In the genomic region with DNA sequence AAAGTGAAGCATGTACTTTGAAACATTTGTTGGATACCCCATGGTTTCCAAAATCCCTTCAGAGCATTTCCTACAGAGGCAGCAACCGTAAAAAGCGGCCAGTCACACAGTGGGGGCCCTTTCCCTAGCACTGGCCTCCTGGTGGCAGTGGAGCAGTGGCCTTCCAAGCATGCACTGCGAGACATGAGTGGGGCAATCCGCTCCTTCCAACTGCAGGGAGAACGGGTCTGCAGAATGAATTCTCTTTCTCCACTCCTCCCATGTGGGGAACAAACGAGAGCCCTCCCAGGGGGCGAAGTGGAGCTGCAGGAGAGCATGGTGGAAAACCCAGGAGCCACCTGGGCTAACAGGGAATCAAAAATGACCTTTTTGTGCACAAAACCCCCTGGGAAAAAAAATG, we compare ENCODE assay signal across 3 cellular contexts.
A peak's percentile ranks its signal among the peaks of the same experiment; 100 is the strongest.
TF ChIP-seq lines count a peak whose summit lies in the region.

No MANE protein-coding gene starts in this region.

TF ChIP-seq in HEK293, 187 proteins besides CTCF, POLR2A, EP300 and RAD21:
- TF ChIP-seq GLIS1 (tag by site-specific recombination; IDR thresholded peaks at IDR 0.05) (peak; percentile 72), ZIC2 (tag by site-specific recombination; IDR thresholded peaks at IDR 0.05) (peak; percentile 91), ZNF292 (tag by site-specific recombination; IDR thresholded peaks at IDR 0.05; ENCODE audit: borderline replicate concordance, low read depth) (no peak)
- TF ChIP-seq, protein P1, sequence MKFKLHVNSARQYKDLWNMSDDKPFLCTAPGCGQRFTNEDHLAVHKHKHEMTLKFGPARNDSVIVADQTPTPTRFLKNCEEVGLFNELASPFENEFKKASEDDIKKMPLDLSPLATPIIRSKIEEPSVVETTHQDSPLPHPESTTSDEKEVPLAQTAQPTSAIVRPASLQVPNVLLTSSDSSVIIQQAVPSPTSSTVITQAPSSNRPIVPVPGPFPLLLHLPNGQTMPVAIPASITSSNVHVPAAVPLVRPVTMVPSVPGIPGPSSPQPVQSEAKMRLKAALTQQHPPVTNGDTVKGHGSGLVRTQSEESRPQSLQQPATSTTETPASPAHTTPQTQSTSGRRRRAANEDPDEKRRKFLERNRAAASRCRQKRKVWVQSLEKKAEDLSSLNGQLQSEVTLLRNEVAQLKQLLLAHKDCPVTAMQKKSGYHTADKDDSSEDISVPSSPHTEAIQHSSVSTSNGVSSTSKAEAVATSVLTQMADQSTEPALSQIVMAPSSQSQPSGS (tag by site-specific recombination; IDR thresholded peaks at IDR 0.05; ENCODE audit: low read depth), result no peak
TF ChIP-seq in HEK293: peak in this region for 2.

TF ChIP-seq in H1, 55 proteins besides CTCF, POLR2A, EP300 and RAD21:
- TF ChIP-seq BACH1 (IDR thresholded peaks at IDR 0.05; ENCODE audit: low read length), result peak; percentile 39; the same call in 1 of the 2 replicates
- TF ChIP-seq GABPA (IDR thresholded peaks at IDR 0.05; ENCODE audit: borderline replicate concordance, insufficient read depth, low read length), result no peak

TF ChIP-seq in neural cell, 6 proteins besides CTCF, POLR2A, EP300 and RAD21:
- TF ChIP-seq, protein P2, sequence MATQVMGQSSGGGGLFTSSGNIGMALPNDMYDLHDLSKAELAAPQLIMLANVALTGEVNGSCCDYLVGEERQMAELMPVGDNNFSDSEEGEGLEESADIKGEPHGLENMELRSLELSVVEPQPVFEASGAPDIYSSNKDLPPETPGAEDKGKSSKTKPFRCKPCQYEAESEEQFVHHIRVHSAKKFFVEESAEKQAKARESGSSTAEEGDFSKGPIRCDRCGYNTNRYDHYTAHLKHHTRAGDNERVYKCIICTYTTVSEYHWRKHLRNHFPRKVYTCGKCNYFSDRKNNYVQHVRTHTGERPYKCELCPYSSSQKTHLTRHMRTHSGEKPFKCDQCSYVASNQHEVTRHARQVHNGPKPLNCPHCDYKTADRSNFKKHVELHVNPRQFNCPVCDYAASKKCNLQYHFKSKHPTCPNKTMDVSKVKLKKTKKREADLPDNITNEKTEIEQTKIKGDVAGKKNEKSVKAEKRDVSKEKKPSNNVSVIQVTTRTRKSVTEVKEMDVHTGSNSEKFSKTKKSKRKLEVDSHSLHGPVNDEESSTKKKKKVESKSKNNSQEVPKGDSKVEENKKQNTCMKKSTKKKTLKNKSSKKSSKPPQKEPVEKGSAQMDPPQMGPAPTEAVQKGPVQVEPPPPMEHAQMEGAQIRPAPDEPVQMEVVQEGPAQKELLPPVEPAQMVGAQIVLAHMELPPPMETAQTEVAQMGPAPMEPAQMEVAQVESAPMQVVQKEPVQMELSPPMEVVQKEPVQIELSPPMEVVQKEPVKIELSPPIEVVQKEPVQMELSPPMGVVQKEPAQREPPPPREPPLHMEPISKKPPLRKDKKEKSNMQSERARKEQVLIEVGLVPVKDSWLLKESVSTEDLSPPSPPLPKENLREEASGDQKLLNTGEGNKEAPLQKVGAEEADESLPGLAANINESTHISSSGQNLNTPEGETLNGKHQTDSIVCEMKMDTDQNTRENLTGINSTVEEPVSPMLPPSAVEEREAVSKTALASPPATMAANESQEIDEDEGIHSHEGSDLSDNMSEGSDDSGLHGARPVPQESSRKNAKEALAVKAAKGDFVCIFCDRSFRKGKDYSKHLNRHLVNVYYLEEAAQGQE (IDR thresholded peaks at IDR 0.05; ENCODE audit: borderline replicate concordance), result peak; percentile 21
- TF ChIP-seq TAF1 (IDR thresholded peaks at IDR 0.05; ENCODE audit: low read depth), result no peak
